ENCODE assay signal across 34 cellular contexts in genomic region chr13:75410207-75410606, GRCh38.
DNase-seq lines count a peak whose midpoint lies in the region; ATAC-seq lines count a peak whose summit lies in the region.
"Had no signal": no experiment of that assay in that cellular context is flagged by ENCODE, and none has a peak within 500 bp of the region (broad histone marks: within the 10 kb centered on the region; RNA-seq: fewer than 3 reads in every experiment).

No MANE protein-coding gene starts in this region.

- H3K27ac ChIP-seq in neuronal stem cell (replicated peaks; ENCODE audit: low read length) = no peak overlapping the region
- no peak overlapping the region for H3K27ac ChIP-seq in CD4-positive, alpha-beta memory T cell (ENCODE audit: low read depth, low read length)
- H3K27ac ChIP-seq: body of pancreas, dorsolateral prefrontal cortex, gastroesophageal sphincter, parathyroid adenoma, spleen, thyroid gland, vagina had no signal

- CTCF ChIA-PET in CD4-positive, alpha-beta memory T cell (lab: Charles Lee; ENCODE audit: partially characterized antibody) = no interaction called here
- CTCF ChIA-PET in activated CD4-positive, alpha-beta T cell treated with anti-CD3 and anti-CD28 coated beads, Interleukin-2, amount 10 ng/mL, durations not matched to agents 7 days and 5 days (lab: Charles Lee) = no interaction called here

- peaks cover 0 to 5% of the 10 kb centered on the region in 2 donors for H3K27me3 Mint-ChIP-seq in CD4-positive, alpha-beta memory T cell
- no peaks in the 10 kb centered on the region for H3K27me3 Mint-ChIP-seq in activated CD4-positive, alpha-beta T cell treated with anti-CD3 and anti-CD28 coated beads, Interleukin-2, amount 10 ng/mL, durations not matched to agents 7 days and 5 days
- H3K27me3 Mint-ChIP-seq: activated T-helper 17 cell treated with anti-CD3 and anti-CD28 coated beads, Interleukin-2, amount 50 U/mL, for 72 hours; stimulated activated naive CD8-positive, alpha-beta T cell treated with anti-CD3 and anti-CD28 coated beads, Interleukin-15, Interleukin-2, amounts not matched to agents 100 ng/mL and 50 ng/mL, for 24 hours had no signal

- H3K4me3 ChIP-seq in neuronal stem cell (ENCODE audit: low read length in 2 of 2) = no peak overlapping the region
- no peak overlapping the region for H3K4me3 ChIP-seq in CD4-positive, alpha-beta memory T cell (ENCODE audit: low read length in 2 of 2)
- H3K4me3 ChIP-seq: body of pancreas, dorsolateral prefrontal cortex, gastroesophageal sphincter, spleen, thyroid gland, vagina had no signal

- no peak overlapping the region for H2BK12ac ChIP-seq in neuronal stem cell (ENCODE audit: low read length)

- no peak overlapping the region for H3K9ac ChIP-seq in neuronal stem cell (ENCODE audit: low read depth, low read length, poor library complexity)
- H3K9ac ChIP-seq: parathyroid adenoma had no signal

- H2BK5ac ChIP-seq in neuronal stem cell (ENCODE audit: low read length) = no peak overlapping the region

- no peaks in the 10 kb centered on the region for H3K27me3 ChIP-seq in neuronal stem cell (ENCODE audit: control insufficient read depth in 3 of 3, insufficient read depth in 3 of 3, low read depth in 1 of 3, low read length in 3 of 3)
- no peaks in the 10 kb centered on the region for H3K27me3 ChIP-seq in CD4-positive, alpha-beta memory T cell (ENCODE audit: insufficient read depth, low read length)
- H3K27me3 ChIP-seq: body of pancreas, dorsolateral prefrontal cortex, gastroesophageal sphincter, spleen, thyroid gland, vagina had no signal

- no peak overlapping the region for H2AK5ac ChIP-seq in neuronal stem cell (ENCODE audit: low read depth, low read length)

- H3K4me1 Mint-ChIP-seq in CD4-positive, alpha-beta memory T cell = no peaks in the 10 kb centered on the region
- H3K4me1 Mint-ChIP-seq in activated CD4-positive, alpha-beta T cell treated with anti-CD3 and anti-CD28 coated beads, Interleukin-2, amount 10 ng/mL, durations not matched to agents 7 days and 5 days = no peaks in the 10 kb centered on the region
- H3K4me1 Mint-ChIP-seq: activated T-helper 17 cell treated with anti-CD3 and anti-CD28 coated beads, Interleukin-2, amount 50 U/mL, for 72 hours; B cell; immature natural killer cell had no signal

- no CpG with 5 or more reads among the region's 7 CpGs for WGBS in neuronal stem cell (ENCODE audit: extremely low coverage in 2 of 2, insufficient read length in 2 of 2, insufficient replicate concordance in 1 of 2), 2 donors

- no peak overlapping the region for H4K8ac ChIP-seq in neuronal stem cell (ENCODE audit: low read depth, low read length)

- H3K36me3 ChIP-seq in neuronal stem cell (replicated peaks in 1 of 2; ENCODE audit: control insufficient read depth in 2 of 2, insufficient read depth in 2 of 2, low read length in 2 of 2) = no peaks in the 10 kb centered on the region
- H3K36me3 ChIP-seq in CD4-positive, alpha-beta memory T cell (ENCODE audit: insufficient read depth, low read length) = no peaks in the 10 kb centered on the region
- H3K36me3 ChIP-seq: gastroesophageal sphincter, spleen, thyroid gland, vagina had no signal

- ATAC-seq in GM18502 (IDR thresholded peaks at IDR 0.05; ENCODE audit: poor library complexity, unreplicated experiment) (peak; percentile 53), HG02759 (IDR thresholded peaks at IDR 0.05; ENCODE audit: unreplicated experiment) (peak; percentile 44)
- ATAC-seq: activated T-helper 17 cell treated with anti-CD3 and anti-CD28 coated beads, Interleukin-2, amount 50 U/mL, for 72 hours; body of pancreas; CD8-positive, alpha-beta T cell; gastroesophageal sphincter had no signal

- H3K9me3 Mint-ChIP-seq in CD4-positive, alpha-beta memory T cell = no peaks in the 10 kb centered on the region
- H3K9me3 Mint-ChIP-seq in activated CD4-positive, alpha-beta T cell treated with anti-CD3 and anti-CD28 coated beads, Interleukin-2, amount 10 ng/mL, durations not matched to agents 7 days and 5 days = no peaks in the 10 kb centered on the region
- H3K9me3 Mint-ChIP-seq: activated T-helper 17 cell treated with anti-CD3 and anti-CD28 coated beads, Interleukin-2, amount 50 U/mL, for 72 hours; CD8-positive, alpha-beta T cell; immature natural killer cell; stimulated activated naive CD8-positive, alpha-beta T cell treated with anti-CD3 and anti-CD28 coated beads, Interleukin-15, Interleukin-2, amounts not matched to agents 100 ng/mL and 50 ng/mL, for 24 hours; T-helper 2 cell treated with Interferon-gamma antibody and Interleukin-4, amounts not matched to agents 5 μg/mL and 100 μg/mL, for 36 hours had no signal

- H4K91ac ChIP-seq in neuronal stem cell (ENCODE audit: low read depth, low read length, poor library complexity) = no peak overlapping the region

- H2BK120ac ChIP-seq in neuronal stem cell (ENCODE audit: low read depth, low read length) = no peak overlapping the region

- peak overlapping the region; percentile 44 for H3K4ac ChIP-seq in neuronal stem cell (ENCODE audit: low read length)

- no peaks in the 10 kb centered on the region for H3K79me1 ChIP-seq in neuronal stem cell (ENCODE audit: low read depth, low read length)

- no peak overlapping the region for H3K4me2 ChIP-seq in neuronal stem cell (ENCODE audit: insufficient read depth, low read length, poor library complexity, severe bottlenecking)

- no peak overlapping the region for H3K14ac ChIP-seq in neuronal stem cell (ENCODE audit: low read length)

- H3K4me1 ChIP-seq in neuronal stem cell (ENCODE audit: control insufficient read depth in 2 of 2, insufficient read depth in 1 of 2, low read depth in 1 of 2, low read length in 2 of 2) = peaks cover 3% of the 10 kb centered on the region in 2 donors
- H3K4me1 ChIP-seq in CD4-positive, alpha-beta memory T cell (ENCODE audit: insufficient read depth, low read length) = no peaks in the 10 kb centered on the region
- H3K4me1 ChIP-seq: parathyroid adenoma, vagina had no signal

- intact Hi-C loops in CD4-positive, alpha-beta memory T cell (cut with micrococcal nuclease) = no loop called here

- peak overlapping the region; percentile 82 for H3K18ac ChIP-seq in neuronal stem cell (ENCODE audit: low read length)

- H3K9me3 ChIP-seq in neuronal stem cell (replicated peaks in 1 of 2; ENCODE audit: control insufficient read depth in 2 of 2, insufficient read depth in 1 of 2, low read depth in 1 of 2, low read length in 2 of 2) = peaks cover 0 to 6% of the 10 kb centered on the region in 2 donors
- no peaks in the 10 kb centered on the region for H3K9me3 ChIP-seq in CD4-positive, alpha-beta memory T cell (ENCODE audit: control insufficient read depth in 1 of 2, low read length in 2 of 2)
- H3K9me3 ChIP-seq: body of pancreas, gastroesophageal sphincter, spleen, thyroid gland, vagina had no signal

- no peak overlapping the region for H3K23ac ChIP-seq in neuronal stem cell (ENCODE audit: low read depth, low read length, poor library complexity)

- H3K36me3 Mint-ChIP-seq in CD4-positive, alpha-beta memory T cell = no peaks in the 10 kb centered on the region
- H3K36me3 Mint-ChIP-seq in activated CD4-positive, alpha-beta T cell treated with anti-CD3 and anti-CD28 coated beads, Interleukin-2, amount 10 ng/mL, durations not matched to agents 7 days and 5 days (ENCODE audit: low read depth) = no peaks in the 10 kb centered on the region
- H3K36me3 Mint-ChIP-seq: CD8-positive, alpha-beta T cell; immature natural killer cell; memory B cell had no signal

- no peak overlapping the region for H3K4me3 Mint-ChIP-seq in CD4-positive, alpha-beta memory T cell
- H3K4me3 Mint-ChIP-seq in activated CD4-positive, alpha-beta T cell treated with anti-CD3 and anti-CD28 coated beads, Interleukin-2, amount 10 ng/mL, durations not matched to agents 7 days and 5 days = no peak overlapping the region
- H3K4me3 Mint-ChIP-seq: activated T-helper 17 cell treated with anti-CD3 and anti-CD28 coated beads, Interleukin-2, amount 50 U/mL, for 72 hours; B cell; CD8-positive, alpha-beta T cell; immature natural killer cell; memory B cell; neural crest cell; stimulated activated naive CD8-positive, alpha-beta T cell treated with anti-CD3 and anti-CD28 coated beads, Interleukin-15, Interleukin-2, amounts not matched to agents 100 ng/mL and 50 ng/mL, for 24 hours; T-helper 2 cell treated with Interferon-gamma antibody and Interleukin-4, amounts not matched to agents 5 μg/mL and 100 μg/mL, for 36 hours had no signal

- DNase-seq in germinal center (ENCODE audit: low spot score) (peak; percentile 64), neuronal stem cell (ENCODE audit: low spot score) (no peak), NOMO-1 treated with dmso at 0.1 percent for 144 hours (lab: John Stamatoyannopoulos, UW; ENCODE audit: unreplicated experiment) (no peak)
- no peak for DNase-seq in central memory CD4-positive, alpha-beta T cell
- DNase-seq in CD4-positive, alpha-beta memory T cell = no peak
- DNase-seq in activated CD4-positive, alpha-beta T cell treated with anti-CD3 and anti-CD28 coated beads, Interleukin-2, amount 10 ng/mL, durations not matched to agents 7 days and 5 days = no peak
- DNase-seq: activated CD4-positive, alpha-beta T cell treated with anti-CD3 and anti-CD28 coated beads for 1 hour; activated naive CD4-positive, alpha-beta T cell treated with anti-CD3 and anti-CD28 coated beads, Interleukin-2, amount 50 U/mL, for 16 hours; body of pancreas; CD8-positive, alpha-beta T cell; dorsolateral prefrontal cortex; EL; GOT3; hypothalamus; immature natural killer cell; Kasumi-1; NCI-H1436; NCI-H2081; NCI-H526; SIG-M5; spleen; stimulated activated CD4-positive, alpha-beta T cell treated with anti-CD3 and anti-CD28 coated beads, Interleukin-2, amount 100 ng/mL, for 24 hours; thyroid gland had no signal

- H2AFZ ChIP-seq in neuronal stem cell (ENCODE audit: low read length) = no peak overlapping the region
- H2AFZ ChIP-seq: parathyroid adenoma had no signal

- POLR2A ChIA-PET in CD4-positive, alpha-beta memory T cell (lab: Charles Lee; ENCODE audit: partially characterized antibody) = no interaction called here
- POLR2A ChIA-PET in activated CD4-positive, alpha-beta T cell treated with anti-CD3 and anti-CD28 coated beads, Interleukin-2, amount 10 ng/mL, durations not matched to agents 7 days and 5 days (lab: Charles Lee) = no interaction called here

- no peak overlapping the region for H3K27ac Mint-ChIP-seq in CD4-positive, alpha-beta memory T cell
- H3K27ac Mint-ChIP-seq in activated CD4-positive, alpha-beta T cell treated with anti-CD3 and anti-CD28 coated beads, Interleukin-2, amount 10 ng/mL, durations not matched to agents 7 days and 5 days = no peak overlapping the region
- H3K27ac Mint-ChIP-seq: activated T-helper 17 cell treated with anti-CD3 and anti-CD28 coated beads, Interleukin-2, amount 50 U/mL, for 72 hours; B cell; CD8-positive, alpha-beta T cell; immature natural killer cell; memory B cell; stimulated activated naive CD8-positive, alpha-beta T cell treated with anti-CD3 and anti-CD28 coated beads, Interleukin-15, Interleukin-2, amounts not matched to agents 100 ng/mL and 50 ng/mL, for 24 hours; T-helper 2 cell treated with Interferon-gamma antibody and Interleukin-4, amounts not matched to agents 5 μg/mL and 100 μg/mL, for 36 hours had no signal

- no peak overlapping the region for H2BK15ac ChIP-seq in neuronal stem cell (ENCODE audit: low read length)
